In genomic region chr4:185332575-185333464, GRCh38 we compare ENCODE assay signal across 2 cellular contexts.
TF ChIP-seq lines count a peak whose summit lies in the region.

No MANE protein-coding gene starts in this region.

TF ChIP-seq in HepG2, 621 proteins besides CTCF, POLR2A, EP300 and RAD21 (continues in another document):
- TF ChIP-seq ZSCAN5A (CRISPR knock-in tag; IDR thresholded peaks at IDR 0.05; ENCODE audit: borderline replicate concordance) = no peak
- TF ChIP-seq PITX1 (CRISPR knock-in tag; IDR thresholded peaks at IDR 0.05) = peak; percentile 64
- TF ChIP-seq ZNF12 (CRISPR knock-in tag; IDR thresholded peaks at IDR 0.05) = no peak
- TF ChIP-seq ZNF839 (CRISPR knock-in tag; IDR thresholded peaks at IDR 0.05; ENCODE audit: borderline replicate concordance) = no peak
- TF ChIP-seq, protein P1, sequence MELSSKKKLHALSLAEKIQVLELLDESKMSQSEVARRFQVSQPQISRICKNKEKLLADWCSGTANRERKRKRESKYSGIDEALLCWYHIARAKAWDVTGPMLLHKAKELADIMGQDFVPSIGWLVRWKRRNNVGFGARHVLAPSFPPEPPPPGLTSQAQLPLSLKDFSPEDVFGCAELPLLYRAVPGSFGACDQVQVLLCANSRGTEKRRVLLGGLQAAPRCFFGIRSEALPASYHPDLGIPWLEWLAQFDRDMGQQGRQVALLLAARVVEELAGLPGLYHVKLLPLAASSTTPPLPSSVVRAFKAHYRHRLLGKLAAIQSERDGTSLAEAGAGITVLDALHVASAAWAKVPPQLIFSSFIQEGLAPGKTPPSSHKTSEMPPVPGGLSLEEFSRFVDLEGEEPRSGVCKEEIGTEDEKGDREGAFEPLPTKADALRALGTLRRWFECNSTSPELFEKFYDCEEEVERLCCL (CRISPR knock-in tag; IDR thresholded peaks at IDR 0.05; ENCODE audit: borderline replicate concordance) = no peak
- no peak for TF ChIP-seq ZNF160 (CRISPR knock-in tag; IDR thresholded peaks at IDR 0.05)
- TF ChIP-seq DPF2 (CRISPR knock-in tag; IDR thresholded peaks at IDR 0.05; ENCODE audit: borderline replicate concordance, low read depth) = no peak
- no peak for TF ChIP-seq ZNF235 (CRISPR knock-in tag; IDR thresholded peaks at IDR 0.05; ENCODE audit: borderline replicate concordance)
- peak; percentile 71; the same call in 1 of the 2 replicates for TF ChIP-seq HMG20A (CRISPR knock-in tag; IDR thresholded peaks at IDR 0.05; ENCODE audit: borderline replicate concordance)
- no peak for TF ChIP-seq PHF5A (CRISPR knock-in tag; IDR thresholded peaks at IDR 0.05; ENCODE audit: low read depth, unreplicated experiment)
- peak; percentile 15; the same call in 1 of the 2 replicates for TF ChIP-seq HHEX (CRISPR knock-in tag; IDR thresholded peaks at IDR 0.05)
- no peak for TF ChIP-seq ARNTL (CRISPR knock-in tag; IDR thresholded peaks at IDR 0.05)
- TF ChIP-seq IKZF4 (CRISPR knock-in tag; IDR thresholded peaks at IDR 0.05; ENCODE audit: borderline replicate concordance, low read depth, not compliant biosample characterization) = no peak
- no peak for TF ChIP-seq ZZZ3 (CRISPR knock-in tag; IDR thresholded peaks at IDR 0.05; ENCODE audit: borderline replicate concordance)
- TF ChIP-seq ELF1 (CRISPR knock-in tag; IDR thresholded peaks at IDR 0.05) = no peak
- TF ChIP-seq ZNF138 (CRISPR knock-in tag; IDR thresholded peaks at IDR 0.05; ENCODE audit: low read depth) = no peak
- TF ChIP-seq ARID3A (IDR thresholded peaks at IDR 0.05; ENCODE audit: low read depth, low read length) = peak; percentile 73
- TF ChIP-seq FOXA1 (IDR thresholded peaks at IDR 0.05) = no peak
- TF ChIP-seq FOXA1 (CRISPR knock-in tag; IDR thresholded peaks at IDR 0.05) = peak; percentile 46; the same call in 1 of the 2 replicates
- TF ChIP-seq E2F1 (CRISPR knock-in tag; IDR thresholded peaks at IDR 0.05) = no peak
- TF ChIP-seq, protein P2, sequence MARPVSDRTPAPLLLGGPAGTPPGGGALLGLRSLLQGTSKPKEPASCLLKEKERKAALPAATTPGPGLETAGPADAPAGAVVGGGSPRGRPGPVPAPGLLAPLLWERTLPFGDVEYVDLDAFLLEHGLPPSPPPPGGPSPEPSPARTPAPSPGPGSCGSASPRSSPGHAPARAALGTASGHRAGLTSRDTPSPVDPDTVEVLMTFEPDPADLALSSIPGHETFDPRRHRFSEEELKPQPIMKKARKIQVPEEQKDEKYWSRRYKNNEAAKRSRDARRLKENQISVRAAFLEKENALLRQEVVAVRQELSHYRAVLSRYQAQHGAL (CRISPR knock-in tag; IDR thresholded peaks at IDR 0.05; ENCODE audit: not compliant biosample characterization) = no peak
- TF ChIP-seq, protein P3, sequence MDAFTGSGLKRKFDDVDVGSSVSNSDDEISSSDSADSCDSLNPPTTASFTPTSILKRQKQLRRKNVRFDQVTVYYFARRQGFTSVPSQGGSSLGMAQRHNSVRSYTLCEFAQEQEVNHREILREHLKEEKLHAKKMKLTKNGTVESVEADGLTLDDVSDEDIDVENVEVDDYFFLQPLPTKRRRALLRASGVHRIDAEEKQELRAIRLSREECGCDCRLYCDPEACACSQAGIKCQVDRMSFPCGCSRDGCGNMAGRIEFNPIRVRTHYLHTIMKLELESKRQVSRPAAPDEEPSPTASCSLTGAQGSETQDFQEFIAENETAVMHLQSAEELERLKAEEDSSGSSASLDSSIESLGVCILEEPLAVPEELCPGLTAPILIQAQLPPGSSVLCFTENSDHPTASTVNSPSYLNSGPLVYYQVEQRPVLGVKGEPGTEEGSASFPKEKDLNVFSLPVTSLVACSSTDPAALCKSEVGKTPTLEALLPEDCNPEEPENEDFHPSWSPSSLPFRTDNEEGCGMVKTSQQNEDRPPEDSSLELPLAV (CRISPR knock-in tag; conservative IDR thresholded peaks at IDR 0.05; ENCODE audit: low read depth) = no peak
- no peak for TF ChIP-seq MAFK (conservative IDR thresholded peaks at IDR 0.05 in 1 of 2, IDR thresholded peaks at IDR 0.05 in 1 of 2; ENCODE audit: low read length in 2 of 2)

TF ChIP-seq in GM23338, 12 proteins besides CTCF, POLR2A, EP300 and RAD21 (continued from another document):
- TF ChIP-seq, protein P4, sequence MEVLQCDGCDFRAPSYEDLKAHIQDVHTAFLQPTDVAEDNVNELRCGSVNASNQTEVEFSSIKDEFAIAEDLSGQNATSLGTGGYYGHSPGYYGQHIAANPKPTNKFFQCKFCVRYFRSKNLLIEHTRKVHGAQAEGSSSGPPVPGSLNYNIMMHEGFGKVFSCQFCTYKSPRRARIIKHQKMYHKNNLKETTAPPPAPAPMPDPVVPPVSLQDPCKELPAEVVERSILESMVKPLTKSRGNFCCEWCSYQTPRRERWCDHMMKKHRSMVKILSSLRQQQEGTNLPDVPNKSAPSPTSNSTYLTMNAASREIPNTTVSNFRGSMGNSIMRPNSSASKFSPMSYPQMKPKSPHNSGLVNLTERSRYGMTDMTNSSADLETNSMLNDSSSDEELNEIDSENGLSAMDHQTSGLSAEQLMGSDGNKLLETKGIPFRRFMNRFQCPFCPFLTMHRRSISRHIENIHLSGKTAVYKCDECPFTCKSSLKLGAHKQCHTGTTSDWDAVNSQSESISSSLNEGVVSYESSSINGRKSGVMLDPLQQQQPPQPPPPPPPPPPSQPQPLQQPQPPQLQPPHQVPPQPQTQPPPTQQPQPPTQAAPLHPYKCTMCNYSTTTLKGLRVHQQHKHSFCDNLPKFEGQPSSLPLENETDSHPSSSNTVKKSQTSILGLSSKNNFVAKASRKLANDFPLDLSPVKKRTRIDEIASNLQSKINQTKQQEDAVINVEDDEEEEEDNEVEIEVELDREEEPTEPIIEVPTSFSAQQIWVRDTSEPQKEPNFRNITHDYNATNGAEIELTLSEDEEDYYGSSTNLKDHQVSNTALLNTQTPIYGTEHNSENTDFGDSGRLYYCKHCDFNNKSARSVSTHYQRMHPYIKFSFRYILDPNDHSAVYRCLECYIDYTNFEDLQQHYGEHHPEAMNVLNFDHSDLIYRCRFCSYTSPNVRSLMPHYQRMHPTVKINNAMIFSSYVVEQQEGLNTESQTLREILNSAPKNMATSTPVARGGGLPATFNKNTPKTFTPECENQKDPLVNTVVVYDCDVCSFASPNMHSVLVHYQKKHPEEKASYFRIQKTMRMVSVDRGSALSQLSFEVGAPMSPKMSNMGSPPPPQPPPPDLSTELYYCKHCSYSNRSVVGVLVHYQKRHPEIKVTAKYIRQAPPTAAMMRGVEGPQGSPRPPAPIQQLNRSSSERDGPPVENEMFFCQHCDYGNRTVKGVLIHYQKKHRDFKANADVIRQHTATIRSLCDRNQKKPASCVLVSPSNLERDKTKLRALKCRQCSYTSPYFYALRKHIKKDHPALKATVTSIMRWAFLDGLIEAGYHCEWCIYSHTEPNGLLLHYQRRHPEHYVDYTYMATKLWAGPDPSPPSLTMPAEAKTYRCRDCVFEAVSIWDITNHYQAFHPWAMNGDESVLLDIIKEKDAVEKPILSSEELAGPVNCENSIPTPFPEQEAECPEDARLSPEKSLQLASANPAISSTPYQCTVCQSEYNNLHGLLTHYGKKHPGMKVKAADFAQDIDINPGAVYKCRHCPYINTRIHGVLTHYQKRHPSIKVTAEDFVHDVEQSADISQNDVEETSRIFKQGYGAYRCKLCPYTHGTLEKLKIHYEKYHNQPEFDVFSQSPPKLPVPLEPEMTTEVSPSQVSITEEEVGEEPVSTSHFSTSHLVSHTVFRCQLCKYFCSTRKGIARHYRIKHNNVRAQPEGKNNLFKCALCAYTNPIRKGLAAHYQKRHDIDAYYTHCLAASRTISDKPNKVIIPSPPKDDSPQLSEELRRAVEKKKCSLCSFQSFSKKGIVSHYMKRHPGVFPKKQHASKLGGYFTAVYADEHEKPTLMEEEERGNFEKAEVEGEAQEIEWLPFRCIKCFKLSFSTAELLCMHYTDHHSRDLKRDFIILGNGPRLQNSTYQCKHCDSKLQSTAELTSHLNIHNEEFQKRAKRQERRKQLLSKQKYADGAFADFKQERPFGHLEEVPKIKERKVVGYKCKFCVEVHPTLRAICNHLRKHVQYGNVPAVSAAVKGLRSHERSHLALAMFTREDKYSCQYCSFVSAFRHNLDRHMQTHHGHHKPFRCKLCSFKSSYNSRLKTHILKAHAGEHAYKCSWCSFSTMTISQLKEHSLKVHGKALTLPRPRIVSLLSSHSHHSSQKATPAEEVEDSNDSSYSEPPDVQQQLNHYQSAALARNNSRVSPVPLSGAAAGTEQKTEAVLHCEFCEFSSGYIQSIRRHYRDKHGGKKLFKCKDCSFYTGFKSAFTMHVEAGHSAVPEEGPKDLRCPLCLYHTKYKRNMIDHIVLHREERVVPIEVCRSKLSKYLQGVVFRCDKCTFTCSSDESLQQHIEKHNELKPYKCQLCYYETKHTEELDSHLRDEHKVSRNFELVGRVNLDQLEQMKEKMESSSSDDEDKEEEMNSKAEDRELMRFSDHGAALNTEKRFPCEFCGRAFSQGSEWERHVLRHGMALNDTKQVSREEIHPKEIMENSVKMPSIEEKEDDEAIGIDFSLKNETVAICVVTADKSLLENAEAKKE (CRISPR knock-in tag; IDR thresholded peaks at IDR 0.05) = no peak
- TF ChIP-seq EZH2 (IDR thresholded peaks at IDR 0.05; ENCODE audit: low read depth, unreplicated experiment) (no peak), ZNF114 (CRISPR knock-in tag; IDR thresholded peaks at IDR 0.05) (no peak), NANOG (IDR thresholded peaks at IDR 0.05; ENCODE audit: borderline replicate concordance) (no peak), ETS1 (IDR thresholded peaks at IDR 0.05) (no peak), STAT1 (IDR thresholded peaks at IDR 0.05; ENCODE audit: unreplicated experiment) (no peak)
- TF ChIP-seq, protein P5, sequence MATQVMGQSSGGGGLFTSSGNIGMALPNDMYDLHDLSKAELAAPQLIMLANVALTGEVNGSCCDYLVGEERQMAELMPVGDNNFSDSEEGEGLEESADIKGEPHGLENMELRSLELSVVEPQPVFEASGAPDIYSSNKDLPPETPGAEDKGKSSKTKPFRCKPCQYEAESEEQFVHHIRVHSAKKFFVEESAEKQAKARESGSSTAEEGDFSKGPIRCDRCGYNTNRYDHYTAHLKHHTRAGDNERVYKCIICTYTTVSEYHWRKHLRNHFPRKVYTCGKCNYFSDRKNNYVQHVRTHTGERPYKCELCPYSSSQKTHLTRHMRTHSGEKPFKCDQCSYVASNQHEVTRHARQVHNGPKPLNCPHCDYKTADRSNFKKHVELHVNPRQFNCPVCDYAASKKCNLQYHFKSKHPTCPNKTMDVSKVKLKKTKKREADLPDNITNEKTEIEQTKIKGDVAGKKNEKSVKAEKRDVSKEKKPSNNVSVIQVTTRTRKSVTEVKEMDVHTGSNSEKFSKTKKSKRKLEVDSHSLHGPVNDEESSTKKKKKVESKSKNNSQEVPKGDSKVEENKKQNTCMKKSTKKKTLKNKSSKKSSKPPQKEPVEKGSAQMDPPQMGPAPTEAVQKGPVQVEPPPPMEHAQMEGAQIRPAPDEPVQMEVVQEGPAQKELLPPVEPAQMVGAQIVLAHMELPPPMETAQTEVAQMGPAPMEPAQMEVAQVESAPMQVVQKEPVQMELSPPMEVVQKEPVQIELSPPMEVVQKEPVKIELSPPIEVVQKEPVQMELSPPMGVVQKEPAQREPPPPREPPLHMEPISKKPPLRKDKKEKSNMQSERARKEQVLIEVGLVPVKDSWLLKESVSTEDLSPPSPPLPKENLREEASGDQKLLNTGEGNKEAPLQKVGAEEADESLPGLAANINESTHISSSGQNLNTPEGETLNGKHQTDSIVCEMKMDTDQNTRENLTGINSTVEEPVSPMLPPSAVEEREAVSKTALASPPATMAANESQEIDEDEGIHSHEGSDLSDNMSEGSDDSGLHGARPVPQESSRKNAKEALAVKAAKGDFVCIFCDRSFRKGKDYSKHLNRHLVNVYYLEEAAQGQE (IDR thresholded peaks at IDR 0.05; ENCODE audit: unreplicated experiment) = no peak
